Comparison of ENCODE assay signal across 1 cellular context in the genomic region with DNA sequence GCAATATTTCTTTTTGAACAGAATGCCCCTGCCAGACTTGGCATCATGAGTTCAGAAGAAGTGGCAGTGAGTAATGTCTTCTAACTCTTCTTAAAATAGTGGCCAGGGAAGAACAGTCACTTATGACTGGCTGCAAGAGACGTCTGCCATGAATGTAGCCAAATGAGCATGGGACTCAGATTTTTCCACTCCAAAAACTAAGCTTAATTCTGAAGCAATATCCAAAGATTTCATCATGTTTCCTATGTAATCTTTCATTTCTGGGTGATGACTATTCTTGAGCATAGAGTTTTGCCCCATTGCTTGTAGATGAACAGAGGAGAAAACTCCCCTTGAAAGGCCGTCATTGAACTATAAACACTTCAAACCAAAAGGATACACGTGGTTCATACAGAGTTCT.
TF ChIP-seq lines count a peak whose summit lies in the region.

No MANE protein-coding gene starts in this region.

TF ChIP-seq in K562, 482 proteins besides CTCF, POLR2A, EP300 and RAD21:
- TF ChIP-seq KHSRP (IDR thresholded peaks at IDR 0.05) (no peak), ZNF696 (CRISPR knock-in tag; conservative IDR thresholded peaks at IDR 0.05) (no peak), CEBPG (CRISPR knock-in tag; IDR thresholded peaks at IDR 0.05) (no peak), CEBPG (tag; conservative IDR thresholded peaks at IDR 0.05 in 1 of 2, IDR thresholded peaks at IDR 0.05 in 1 of 2) (peak; percentile 16 to 46; a peak in 1 of 4 replicates), CEBPB (tag; IDR thresholded peaks at IDR 0.05) (no peak), ZBTB17 (CRISPR knock-in tag; IDR thresholded peaks at IDR 0.05) (no peak)
- TF ChIP-seq, protein P1, sequence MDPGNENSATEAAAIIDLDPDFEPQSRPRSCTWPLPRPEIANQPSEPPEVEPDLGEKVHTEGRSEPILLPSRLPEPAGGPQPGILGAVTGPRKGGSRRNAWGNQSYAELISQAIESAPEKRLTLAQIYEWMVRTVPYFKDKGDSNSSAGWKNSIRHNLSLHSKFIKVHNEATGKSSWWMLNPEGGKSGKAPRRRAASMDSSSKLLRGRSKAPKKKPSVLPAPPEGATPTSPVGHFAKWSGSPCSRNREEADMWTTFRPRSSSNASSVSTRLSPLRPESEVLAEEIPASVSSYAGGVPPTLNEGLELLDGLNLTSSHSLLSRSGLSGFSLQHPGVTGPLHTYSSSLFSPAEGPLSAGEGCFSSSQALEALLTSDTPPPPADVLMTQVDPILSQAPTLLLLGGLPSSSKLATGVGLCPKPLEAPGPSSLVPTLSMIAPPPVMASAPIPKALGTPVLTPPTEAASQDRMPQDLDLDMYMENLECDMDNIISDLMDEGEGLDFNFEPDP (CRISPR knock-in tag; IDR thresholded peaks at IDR 0.05) = no peak
